1 cellular context compared by ENCODE assay signal in genomic region chr2:127479219-127479825, GRCh38.
TF ChIP-seq lines count a peak whose summit lies in the region.

No MANE protein-coding gene starts in this region.

TF ChIP-seq in GM23338, 12 proteins besides CTCF, POLR2A, EP300 and RAD21 (continued from another document):
- no peak for TF ChIP-seq ZNF462 (CRISPR knock-in tag; IDR thresholded peaks at IDR 0.05)
